Comparison of ENCODE assay signal across 15 cellular contexts in the genomic region with DNA sequence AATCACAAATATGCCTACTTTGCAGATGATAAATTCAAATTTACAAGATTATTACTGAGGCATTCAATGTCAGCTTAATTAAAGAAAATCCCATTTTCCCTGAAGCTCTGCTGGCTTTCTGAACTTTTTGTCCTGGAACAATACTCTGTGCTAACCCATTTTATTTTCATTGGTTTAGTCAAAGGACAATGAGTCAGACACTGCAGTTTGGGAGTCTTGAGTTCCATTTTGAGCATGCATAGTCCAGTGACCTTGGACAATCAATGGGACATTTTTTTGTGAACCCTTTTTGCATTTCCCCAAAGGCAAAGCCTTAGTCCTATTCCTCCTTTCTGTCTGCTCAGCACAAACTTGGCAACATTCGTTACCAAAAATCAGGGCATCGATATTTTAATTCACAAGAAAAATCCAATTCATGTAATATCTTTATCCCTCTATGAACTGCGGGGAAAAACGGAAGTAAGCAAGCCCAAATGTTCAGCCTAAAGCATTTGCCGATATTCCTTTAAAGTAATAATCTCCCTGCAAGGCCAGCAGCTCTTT.
DNase-seq lines count a peak whose midpoint lies in the region; ATAC-seq and TF ChIP-seq lines count a peak whose summit lies in the region.
"Had no signal": no experiment of that assay in that cellular context is flagged by ENCODE, and none has a peak within 500 bp of the region (broad histone marks: within the 10 kb centered on the region; RNA-seq: fewer than 3 reads in every experiment).

No MANE protein-coding gene starts in this region.

- peak overlapping the region; percentile 29 to 31 for H3K4me3 ChIP-seq in ascending aorta
- no peak overlapping the region for H3K4me3 ChIP-seq in cardiac muscle cell
- H3K4me3 ChIP-seq in upper lobe of left lung = no peak overlapping the region
- no peak overlapping the region for H3K4me3 ChIP-seq in A673 (ENCODE audit: low read depth, low read length, poor library complexity, severe bottlenecking)
- H3K4me3 ChIP-seq: GM23248 had no signal

- no peak for ATAC-seq in upper lobe of left lung (ENCODE audit: low FRiP score in 2 of 2)
- ATAC-seq: activated CD8-positive, alpha-beta T cell treated with anti-CD3 and anti-CD28 coated beads, Interleukin-2, amount 10 ng/mL, durations not matched to agents 7 days and 5 days; stimulated activated naive B cell treated with anti-CD40 and anti-IgM and Interleukin-4, amounts not matched to agents 10 μg/mL and 1 μg/mL and 100 μg/mL, for 72 hours had no signal

- H3K4me1 Mint-ChIP-seq in nephron progenitor cell = peaks cover 70% of the 10 kb centered on the region

- H3K36me3 ChIP-seq in ascending aorta (no peaks in the 10 kb centered on the region), cardiac muscle cell (no peaks in the 10 kb centered on the region), upper lobe of left lung (no peaks in the 10 kb centered on the region), A673 (ENCODE audit: insufficient read depth, low read length, poor library complexity, severe bottlenecking) (no peaks in the 10 kb centered on the region)

- TF ChIP-seq EP300 in upper lobe of left lung (IDR thresholded peaks at IDR 0.05) = no peak

- H3K9me3 Mint-ChIP-seq in nephron progenitor cell = no peaks in the 10 kb centered on the region

- H3K4me3 Mint-ChIP-seq in nephron progenitor cell = no peak overlapping the region
- H3K4me3 Mint-ChIP-seq: activated CD8-positive, alpha-beta T cell treated with anti-CD3 and anti-CD28 coated beads, Interleukin-2, amount 10 ng/mL, durations not matched to agents 7 days and 5 days; stimulated activated naive B cell treated with anti-CD40 and anti-IgM and Interleukin-4, amounts not matched to agents 10 μg/mL and 1 μg/mL and 100 μg/mL, for 72 hours had no signal

- 72 to 78% methylated on average over 5 of the region's 5 CpGs for WGBS in upper lobe of left lung, 2 donors

- no peak for TF ChIP-seq POLR2A in upper lobe of left lung (IDR thresholded peaks at IDR 0.05)

- no peak for TF ChIP-seq CTCF in ascending aorta (IDR thresholded peaks at IDR 0.05)
- no peak for TF ChIP-seq CTCF in cardiac muscle cell (IDR thresholded peaks at IDR 0.05; ENCODE audit: low read depth, low read length)
- TF ChIP-seq CTCF in nephron progenitor cell (IDR thresholded peaks at IDR 0.05) = no peak
- TF ChIP-seq CTCF in upper lobe of left lung (IDR thresholded peaks at IDR 0.05) = no peak
- no peak for TF ChIP-seq CTCF in A673 (conservative IDR thresholded peaks at IDR 0.05; ENCODE audit: low read depth, low read length)

- H3K27me3 ChIP-seq in ascending aorta = no peaks in the 10 kb centered on the region
- H3K27me3 ChIP-seq in cardiac muscle cell = no peaks in the 10 kb centered on the region
- H3K27me3 ChIP-seq in upper lobe of left lung = no peaks in the 10 kb centered on the region
- peaks cover 6% of the 10 kb centered on the region for H3K27me3 ChIP-seq in A673 (replicated peaks; ENCODE audit: insufficient read depth, low read depth, low read length, poor library complexity)

- H3K9me3 ChIP-seq in ascending aorta (no peaks in the 10 kb centered on the region), cardiac muscle cell (ENCODE audit: low read depth) (no peaks in the 10 kb centered on the region), upper lobe of left lung (no peaks in the 10 kb centered on the region), A673 (ENCODE audit: low read depth, low read length, poor library complexity, severe bottlenecking) (no peaks in the 10 kb centered on the region)

- H3K27me3 Mint-ChIP-seq in nephron progenitor cell (ENCODE audit: low read depth, poor library complexity) = no peaks in the 10 kb centered on the region
- H3K27me3 Mint-ChIP-seq: stimulated activated naive B cell treated with anti-CD40 and anti-IgM and Interleukin-4, amounts not matched to agents 10 μg/mL and 1 μg/mL and 100 μg/mL, for 72 hours had no signal

- intact Hi-C loops in ascending aorta (cut with DNase I) (loop anchor here (5.0 kb wide), 1 partner anchor 381 kb away; the partner anchor contains the start of genes KLLN and PTEN), A673 (cut with micrococcal nuclease; ENCODE audit: unreplicated experiment) (no loop called here)

- no peak for DNase-seq in ascending aorta (ENCODE audit: low spot score in 2 of 2)
- DNase-seq in cardiac muscle cell (ENCODE audit: low read depth in 1 of 2, low spot score in 1 of 2) = peak in 1 of 2 donors; percentile 27
- DNase-seq in nephron progenitor cell = no peak
- DNase-seq in upper lobe of left lung = no peak
- no peak for DNase-seq in NCI-H1417 (lab: John Stamatoyannopoulos, UW)
- no peak for DNase-seq in stimulated activated CD4-positive, alpha-beta T cell treated with anti-CD3 and anti-CD28 coated beads, Interleukin-1b, Interleukin-23, amount 100 ng/mL, for 48 hours
- DNase-seq in A673 (ENCODE audit: low spot score) = no peak
- DNase-seq in stimulated activated CD4-positive, alpha-beta T cell treated with anti-CD3 and anti-CD28 coated beads, Interleukin-4, amount 100 ng/mL, for 24 hours = no peak
- DNase-seq: activated CD8-positive, alpha-beta T cell treated with anti-CD3 and anti-CD28 coated beads, Interleukin-2, amount 10 ng/mL, durations not matched to agents 7 days and 5 days; activated effector memory CD4-positive, alpha-beta T cell treated with Interleukin-2 at 50 U/mL for 16 hours; GM23248; KBM-7; NCI-H82; stimulated activated naive B cell treated with anti-CD40 and anti-IgM and Interleukin-4, amounts not matched to agents 10 μg/mL and 1 μg/mL and 100 μg/mL, for 72 hours had no signal

- H3K36me3 Mint-ChIP-seq in nephron progenitor cell (ENCODE audit: low read depth) = no peaks in the 10 kb centered on the region

- POLR2A ChIA-PET in A673 (lab: Charles Lee; ENCODE audit: low non-redundant PET) = no interaction called here

- CTCF ChIA-PET in A673 (lab: Charles Lee) = no interaction called here

- no TSS peak for BruUV-seq in A673 (replicated peaks; lab: Mats Ljungman, UMichigan)

- peak overlapping the region; percentile 38 for H3K27ac Mint-ChIP-seq in nephron progenitor cell
- H3K27ac Mint-ChIP-seq: activated CD8-positive, alpha-beta T cell treated with anti-CD3 and anti-CD28 coated beads, Interleukin-2, amount 10 ng/mL, durations not matched to agents 7 days and 5 days; stimulated activated naive B cell treated with anti-CD40 and anti-IgM and Interleukin-4, amounts not matched to agents 10 μg/mL and 1 μg/mL and 100 μg/mL, for 72 hours had no signal

- H3K4me1 ChIP-seq in ascending aorta = peaks cover 5 to 34% of the 10 kb centered on the region in 2 donors
- H3K4me1 ChIP-seq in cardiac muscle cell (ENCODE audit: low read depth) = peaks cover 12% of the 10 kb centered on the region
- peaks cover 15 to 22% (median 16%) of the 10 kb centered on the region in 4 donors for H3K4me1 ChIP-seq in upper lobe of left lung
- H3K4me1 ChIP-seq in A673 (ENCODE audit: insufficient read depth, low read length, poor library complexity, severe bottlenecking) = no peaks in the 10 kb centered on the region

- H3K27ac ChIP-seq in ascending aorta = peak overlapping the region; percentile 58 to 68
- peak overlapping the region; percentile 62 for H3K27ac ChIP-seq in cardiac muscle cell
- peak overlapping the region; percentile 32 to 59 (median 50) for H3K27ac ChIP-seq in upper lobe of left lung
- H3K27ac ChIP-seq in A673 (ENCODE audit: low read depth, low read length, poor library complexity, severe bottlenecking) = no peak overlapping the region
- H3K27ac ChIP-seq: epithelial cell of prostate, GM23248 had no signal

Comparison
In these comparisons a context has a peak if more than half of its experiments do, and no peak if none do; other contexts are left out.
1. H3K4me3 ChIP-seq: peak in ascending aorta (2 of 2); none in cardiac muscle cell (single experiment), upper lobe of left lung (0 of 4) and A673 (single experiment).